In the genomic region with DNA sequence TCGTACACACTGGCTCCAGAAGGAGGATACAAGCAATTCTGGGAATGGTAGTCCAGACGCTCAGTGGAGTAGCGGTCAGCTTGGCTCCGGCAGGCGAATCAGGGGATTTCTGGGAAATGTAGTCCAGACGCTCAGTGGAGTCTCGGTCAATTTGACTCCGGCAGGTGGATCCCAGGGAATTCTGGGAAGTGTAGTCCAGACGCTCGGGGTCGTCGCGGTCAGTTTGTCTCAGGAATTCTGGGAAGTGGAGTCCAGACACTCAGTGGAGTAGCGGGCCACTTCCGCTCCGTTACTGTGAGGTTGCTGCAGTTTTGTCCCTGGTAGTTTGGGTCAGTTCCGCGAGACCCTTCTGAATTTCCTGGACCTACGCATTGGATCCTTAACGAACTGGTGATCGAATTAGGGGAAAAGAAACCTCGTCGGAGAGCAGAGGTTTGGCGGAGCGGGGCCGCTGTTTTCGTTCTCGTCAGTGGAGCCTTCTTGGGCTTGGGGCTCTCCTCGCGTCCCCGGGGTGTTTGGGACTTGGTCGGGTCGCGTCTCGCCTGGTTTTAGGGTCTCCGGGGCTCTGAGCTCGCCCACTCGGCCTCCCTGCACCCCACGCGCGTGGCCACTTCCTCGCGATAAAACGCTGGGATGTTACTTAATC, we compare ENCODE assay signal across 1 cellular context.
TF ChIP-seq lines count a peak whose summit lies in the region.

ZNF225 (plus strand) TSS at position 262 of the 646 bp plus-strand sequence. CDS start 2,429 bp downstream, outside the sequence.

TF ChIP-seq in HepG2, 621 proteins besides CTCF, POLR2A, EP300 and RAD21 (continued from another document and continues in another):
- TF ChIP-seq CBX2 (IDR thresholded peaks at IDR 0.05; ENCODE audit: low read depth, low read length) (no peak), CBX2 (CRISPR knock-in tag; IDR thresholded peaks at IDR 0.05; ENCODE audit: low read depth) (no peak), ZNF782 (CRISPR knock-in tag; IDR thresholded peaks at IDR 0.05; ENCODE audit: borderline replicate concordance) (peak; percentile 72; the same call in 1 of the 2 replicates), ESRRA (CRISPR knock-in tag; IDR thresholded peaks at IDR 0.05; ENCODE audit: low read depth) (peak; percentile 43; the same call in 1 of the 2 replicates), ZNF703 (CRISPR knock-in tag; IDR thresholded peaks at IDR 0.05; ENCODE audit: borderline replicate concordance) (no peak), ZSCAN20 (CRISPR knock-in tag; IDR thresholded peaks at IDR 0.05; ENCODE audit: borderline replicate concordance) (no peak), STAT5B (CRISPR knock-in tag; IDR thresholded peaks at IDR 0.05) (no peak), MTF2 (CRISPR knock-in tag; IDR thresholded peaks at IDR 0.05; ENCODE audit: borderline replicate concordance) (no peak), GATAD1 (CRISPR knock-in tag; IDR thresholded peaks at IDR 0.05) (peak; percentile 83), DNMT1 (CRISPR knock-in tag; IDR thresholded peaks at IDR 0.05) (no peak), SNAPC5 (CRISPR knock-in tag; IDR thresholded peaks at IDR 0.05; ENCODE audit: borderline replicate concordance) (0 out of 2 replicates have a peak, but pooled peaks have one; percentile 51), ZBTB3 (CRISPR knock-in tag; IDR thresholded peaks at IDR 0.05; ENCODE audit: borderline replicate concordance, low read depth) (no peak), RFX1 (IDR thresholded peaks at IDR 0.05) (no peak), HNRNPH1 (optimal IDR thresholded peaks at IDR 0.05; ENCODE audit: low read depth, low read length) (no peak), SOX5 (CRISPR knock-in tag; IDR thresholded peaks at IDR 0.05; ENCODE audit: borderline replicate concordance) (peak; percentile 29; the same call in 1 of the 2 replicates), NONO (IDR thresholded peaks at IDR 0.05) (no peak), NONO (CRISPR knock-in tag; conservative IDR thresholded peaks at IDR 0.05) (no peak), MYC (CRISPR knock-in tag; IDR thresholded peaks at IDR 0.05; ENCODE audit: borderline replicate concordance) (peak; percentile 20; the same call in 1 of the 2 replicates), FOXP1 (IDR thresholded peaks at IDR 0.05) (no peak), FOXP1 (CRISPR knock-in tag; IDR thresholded peaks at IDR 0.05) (no peak), BCL3 (CRISPR knock-in tag; IDR thresholded peaks at IDR 0.05) (no peak), SRY (CRISPR knock-in tag; IDR thresholded peaks at IDR 0.05) (no peak), TARDBP (CRISPR knock-in tag; IDR thresholded peaks at IDR 0.05) (peak; percentile 91), MAFK (conservative IDR thresholded peaks at IDR 0.05 in 1 of 2, IDR thresholded peaks at IDR 0.05 in 1 of 2; ENCODE audit: low read length in 2 of 2) (no peak), ZNF616 (CRISPR knock-in tag; IDR thresholded peaks at IDR 0.05; ENCODE audit: low read depth) (no peak), RORA (CRISPR knock-in tag; IDR thresholded peaks at IDR 0.05) (no peak), ZNF607 (CRISPR knock-in tag; IDR thresholded peaks at IDR 0.05; ENCODE audit: borderline replicate concordance) (no peak), POLR2AphosphoS2 (IDR thresholded peaks at IDR 0.05; ENCODE audit: low read depth, low read length) (no peak), LCORL (IDR thresholded peaks at IDR 0.05) (no peak), LCORL (CRISPR knock-in tag; IDR thresholded peaks at IDR 0.05) (peak; percentile 53; the same call in 1 of the 2 replicates), ZBTB1 (CRISPR knock-in tag; IDR thresholded peaks at IDR 0.05; ENCODE audit: borderline replicate concordance) (no peak), RBM22 (optimal IDR thresholded peaks at IDR 0.05; ENCODE audit: low read length) (no peak), SMARCE1 (IDR thresholded peaks at IDR 0.05; ENCODE audit: borderline replicate concordance) (no peak), ZNF180 (CRISPR knock-in tag; IDR thresholded peaks at IDR 0.05; ENCODE audit: borderline replicate concordance, low read depth) (no peak), AHDC1 (CRISPR knock-in tag; IDR thresholded peaks at IDR 0.05; ENCODE audit: borderline replicate concordance) (no peak), ZNF12 (CRISPR knock-in tag; IDR thresholded peaks at IDR 0.05) (no peak), IRX3 (CRISPR knock-in tag; IDR thresholded peaks at IDR 0.05; ENCODE audit: borderline replicate concordance, low read depth) (no peak), ZNF670 (CRISPR knock-in tag; IDR thresholded peaks at IDR 0.05; ENCODE audit: borderline replicate concordance) (no peak), TEAD2 (CRISPR knock-in tag; IDR thresholded peaks at IDR 0.05) (no peak)
- TF ChIP-seq, protein P1, sequence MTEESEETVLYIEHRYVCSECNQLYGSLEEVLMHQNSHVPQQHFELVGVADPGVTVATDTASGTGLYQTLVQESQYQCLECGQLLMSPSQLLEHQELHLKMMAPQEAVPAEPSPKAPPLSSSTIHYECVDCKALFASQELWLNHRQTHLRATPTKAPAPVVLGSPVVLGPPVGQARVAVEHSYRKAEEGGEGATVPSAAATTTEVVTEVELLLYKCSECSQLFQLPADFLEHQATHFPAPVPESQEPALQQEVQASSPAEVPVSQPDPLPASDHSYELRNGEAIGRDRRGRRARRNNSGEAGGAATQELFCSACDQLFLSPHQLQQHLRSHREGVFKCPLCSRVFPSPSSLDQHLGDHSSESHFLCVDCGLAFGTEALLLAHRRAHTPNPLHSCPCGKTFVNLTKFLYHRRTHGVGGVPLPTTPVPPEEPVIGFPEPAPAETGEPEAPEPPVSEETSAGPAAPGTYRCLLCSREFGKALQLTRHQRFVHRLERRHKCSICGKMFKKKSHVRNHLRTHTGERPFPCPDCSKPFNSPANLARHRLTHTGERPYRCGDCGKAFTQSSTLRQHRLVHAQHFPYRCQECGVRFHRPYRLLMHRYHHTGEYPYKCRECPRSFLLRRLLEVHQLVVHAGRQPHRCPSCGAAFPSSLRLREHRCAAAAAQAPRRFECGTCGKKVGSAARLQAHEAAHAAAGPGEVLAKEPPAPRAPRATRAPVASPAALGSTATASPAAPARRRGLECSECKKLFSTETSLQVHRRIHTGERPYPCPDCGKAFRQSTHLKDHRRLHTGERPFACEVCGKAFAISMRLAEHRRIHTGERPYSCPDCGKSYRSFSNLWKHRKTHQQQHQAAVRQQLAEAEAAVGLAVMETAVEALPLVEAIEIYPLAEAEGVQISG (CRISPR knock-in tag; IDR thresholded peaks at IDR 0.05): peak; percentile 96
- TF ChIP-seq, protein P2, sequence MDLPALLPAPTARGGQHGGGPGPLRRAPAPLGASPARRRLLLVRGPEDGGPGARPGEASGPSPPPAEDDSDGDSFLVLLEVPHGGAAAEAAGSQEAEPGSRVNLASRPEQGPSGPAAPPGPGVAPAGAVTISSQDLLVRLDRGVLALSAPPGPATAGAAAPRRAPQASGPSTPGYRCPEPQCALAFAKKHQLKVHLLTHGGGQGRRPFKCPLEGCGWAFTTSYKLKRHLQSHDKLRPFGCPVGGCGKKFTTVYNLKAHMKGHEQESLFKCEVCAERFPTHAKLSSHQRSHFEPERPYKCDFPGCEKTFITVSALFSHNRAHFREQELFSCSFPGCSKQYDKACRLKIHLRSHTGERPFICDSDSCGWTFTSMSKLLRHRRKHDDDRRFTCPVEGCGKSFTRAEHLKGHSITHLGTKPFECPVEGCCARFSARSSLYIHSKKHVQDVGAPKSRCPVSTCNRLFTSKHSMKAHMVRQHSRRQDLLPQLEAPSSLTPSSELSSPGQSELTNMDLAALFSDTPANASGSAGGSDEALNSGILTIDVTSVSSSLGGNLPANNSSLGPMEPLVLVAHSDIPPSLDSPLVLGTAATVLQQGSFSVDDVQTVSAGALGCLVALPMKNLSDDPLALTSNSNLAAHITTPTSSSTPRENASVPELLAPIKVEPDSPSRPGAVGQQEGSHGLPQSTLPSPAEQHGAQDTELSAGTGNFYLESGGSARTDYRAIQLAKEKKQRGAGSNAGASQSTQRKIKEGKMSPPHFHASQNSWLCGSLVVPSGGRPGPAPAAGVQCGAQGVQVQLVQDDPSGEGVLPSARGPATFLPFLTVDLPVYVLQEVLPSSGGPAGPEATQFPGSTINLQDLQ (CRISPR knock-in tag; IDR thresholded peaks at IDR 0.05): no peak
- TF ChIP-seq, protein P3, sequence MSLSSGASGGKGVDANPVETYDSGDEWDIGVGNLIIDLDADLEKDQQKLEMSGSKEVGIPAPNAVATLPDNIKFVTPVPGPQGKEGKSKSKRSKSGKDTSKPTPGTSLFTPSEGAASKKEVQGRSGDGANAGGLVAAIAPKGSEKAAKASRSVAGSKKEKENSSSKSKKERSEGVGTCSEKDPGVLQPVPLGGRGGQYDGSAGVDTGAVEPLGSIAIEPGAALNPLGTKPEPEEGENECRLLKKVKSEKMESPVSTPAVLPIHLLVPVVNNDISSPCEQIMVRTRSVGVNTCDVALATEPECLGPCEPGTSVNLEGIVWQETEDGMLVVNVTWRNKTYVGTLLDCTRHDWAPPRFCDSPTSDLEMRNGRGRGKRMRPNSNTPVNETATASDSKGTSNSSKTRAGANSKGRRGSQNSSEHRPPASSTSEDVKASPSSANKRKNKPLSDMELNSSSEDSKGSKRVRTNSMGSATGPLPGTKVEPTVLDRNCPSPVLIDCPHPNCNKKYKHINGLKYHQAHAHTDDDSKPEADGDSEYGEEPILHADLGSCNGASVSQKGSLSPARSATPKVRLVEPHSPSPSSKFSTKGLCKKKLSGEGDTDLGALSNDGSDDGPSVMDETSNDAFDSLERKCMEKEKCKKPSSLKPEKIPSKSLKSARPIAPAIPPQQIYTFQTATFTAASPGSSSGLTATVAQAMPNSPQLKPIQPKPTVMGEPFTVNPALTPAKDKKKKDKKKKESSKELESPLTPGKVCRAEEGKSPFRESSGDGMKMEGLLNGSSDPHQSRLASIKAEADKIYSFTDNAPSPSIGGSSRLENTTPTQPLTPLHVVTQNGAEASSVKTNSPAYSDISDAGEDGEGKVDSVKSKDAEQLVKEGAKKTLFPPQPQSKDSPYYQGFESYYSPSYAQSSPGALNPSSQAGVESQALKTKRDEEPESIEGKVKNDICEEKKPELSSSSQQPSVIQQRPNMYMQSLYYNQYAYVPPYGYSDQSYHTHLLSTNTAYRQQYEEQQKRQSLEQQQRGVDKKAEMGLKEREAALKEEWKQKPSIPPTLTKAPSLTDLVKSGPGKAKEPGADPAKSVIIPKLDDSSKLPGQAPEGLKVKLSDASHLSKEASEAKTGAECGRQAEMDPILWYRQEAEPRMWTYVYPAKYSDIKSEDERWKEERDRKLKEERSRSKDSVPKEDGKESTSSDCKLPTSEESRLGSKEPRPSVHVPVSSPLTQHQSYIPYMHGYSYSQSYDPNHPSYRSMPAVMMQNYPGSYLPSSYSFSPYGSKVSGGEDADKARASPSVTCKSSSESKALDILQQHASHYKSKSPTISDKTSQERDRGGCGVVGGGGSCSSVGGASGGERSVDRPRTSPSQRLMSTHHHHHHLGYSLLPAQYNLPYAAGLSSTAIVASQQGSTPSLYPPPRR (CRISPR knock-in tag; IDR thresholded peaks at IDR 0.05; ENCODE audit: borderline replicate concordance): no peak
- TF ChIP-seq, protein P4, sequence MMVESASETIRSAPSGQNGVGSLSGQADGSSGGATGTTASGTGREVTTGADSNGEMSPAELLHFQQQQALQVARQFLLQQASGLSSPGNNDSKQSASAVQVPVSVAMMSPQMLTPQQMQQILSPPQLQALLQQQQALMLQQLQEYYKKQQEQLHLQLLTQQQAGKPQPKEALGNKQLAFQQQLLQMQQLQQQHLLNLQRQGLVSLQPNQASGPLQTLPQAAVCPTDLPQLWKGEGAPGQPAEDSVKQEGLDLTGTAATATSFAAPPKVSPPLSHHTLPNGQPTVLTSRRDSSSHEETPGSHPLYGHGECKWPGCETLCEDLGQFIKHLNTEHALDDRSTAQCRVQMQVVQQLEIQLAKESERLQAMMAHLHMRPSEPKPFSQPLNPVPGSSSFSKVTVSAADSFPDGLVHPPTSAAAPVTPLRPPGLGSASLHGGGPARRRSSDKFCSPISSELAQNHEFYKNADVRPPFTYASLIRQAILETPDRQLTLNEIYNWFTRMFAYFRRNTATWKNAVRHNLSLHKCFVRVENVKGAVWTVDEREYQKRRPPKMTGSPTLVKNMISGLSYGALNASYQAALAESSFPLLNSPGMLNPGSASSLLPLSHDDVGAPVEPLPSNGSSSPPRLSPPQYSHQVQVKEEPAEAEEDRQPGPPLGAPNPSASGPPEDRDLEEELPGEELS (CRISPR knock-in tag; IDR thresholded peaks at IDR 0.05): peak; percentile 53
